8 cellular contexts compared by ENCODE assay signal in the genomic region with DNA sequence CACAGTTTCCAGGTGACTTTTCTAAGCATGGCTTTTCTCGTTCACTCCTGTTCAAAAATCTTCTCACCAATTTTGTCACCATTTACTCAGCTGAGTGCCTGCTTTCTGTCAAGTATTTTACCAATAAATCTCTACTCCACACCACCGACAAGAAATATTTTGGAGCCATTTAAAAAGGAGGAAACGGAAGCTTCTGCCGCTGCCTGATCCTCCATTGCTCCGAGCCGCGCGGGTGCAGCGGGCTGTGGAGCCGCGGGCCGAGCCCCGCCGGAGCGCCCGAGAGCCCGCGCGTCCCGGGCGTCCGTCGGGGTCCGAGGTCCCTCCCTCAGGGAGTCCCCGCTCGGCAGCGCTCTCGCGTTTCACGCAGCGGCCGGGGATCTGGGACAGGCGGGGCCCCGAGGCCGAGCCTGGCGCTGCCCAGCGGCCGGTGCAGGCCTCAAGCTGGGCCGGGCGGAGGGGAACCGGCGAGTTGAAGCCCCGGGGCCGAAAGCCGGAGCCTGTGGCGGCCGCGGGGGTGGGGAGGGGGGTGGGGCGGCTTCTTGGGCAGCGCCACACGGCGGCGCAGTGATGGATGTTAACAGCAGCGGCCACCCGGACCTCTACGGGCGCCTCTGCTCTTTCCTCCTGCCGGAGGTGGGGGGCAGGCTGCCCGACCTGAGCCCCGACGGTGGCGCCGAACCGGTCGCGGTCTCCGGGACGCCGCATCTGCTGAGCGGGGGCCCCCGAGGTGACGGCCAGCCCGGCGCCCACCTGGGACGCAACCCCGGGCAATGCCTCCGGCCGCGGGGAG. TPM values are rescaled to one million over a fixed set of nuclear protein-coding genes. Genes with fewer than 3 reads are reported as not detected.
DNase-seq lines count a peak whose midpoint lies in the region; ATAC-seq and TF ChIP-seq lines count a peak whose summit lies in the region.

No MANE protein-coding gene starts in this region.

- H3K4me1 ChIP-seq in neutrophil (ENCODE audit: control insufficient read depth in 1 of 2, insufficient read depth in 1 of 2, low read depth in 1 of 2, low read length in 1 of 2) = peaks cover 24 to 25% of the 10 kb centered on the region in 2 experiments

- peaks cover 19% of the 10 kb centered on the region for H3K4me1 Mint-ChIP-seq in activated naive CD8-positive, alpha-beta T cell treated with anti-CD3 and anti-CD28 coated beads, Interleukin-2, amount 10 ng/mL, durations not matched to agents 7 days and 5 days
- H3K4me1 Mint-ChIP-seq in glutamatergic neuron (ENCODE audit: low read depth, unreplicated experiment) = peaks cover 6% of the 10 kb centered on the region

- POLR2A ChIA-PET in RWPE1 (lab: Yijun Ruan, JAX; ENCODE audit: low non-redundant PET) = interaction anchor here (0.5 kb wide), 1 partner anchor 182 kb away, joined by 3 read pairs; no protein-coding TSS in a partner anchor
- POLR2A ChIA-PET in activated naive CD8-positive, alpha-beta T cell treated with anti-CD3 and anti-CD28 coated beads, Interleukin-2, amount 10 ng/mL, durations not matched to agents 7 days and 5 days (lab: Charles Lee) = interaction anchor here (0.7 kb wide), 1 partner anchor 275 kb away, joined by 4 read pairs; no protein-coding TSS in a partner anchor

- peak; percentile 61 for DNase-seq in ELF-1 (ENCODE audit: low read depth, low spot score)
- peak; percentile 54 for DNase-seq in RWPE1 (ENCODE audit: low spot score)
- DNase-seq in activated naive CD8-positive, alpha-beta T cell treated with anti-CD3 and anti-CD28 coated beads, Interleukin-2, amount 10 ng/mL, durations not matched to agents 7 days and 5 days = peak; percentile 64
- DNase-seq in glutamatergic neuron = peak; percentile 69
- DNase-seq in amniotic stem cell (lab: John Stamatoyannopoulos, UW) = no peak
- no peak for DNase-seq in SKM-1 treated with dmso at 0.1 percent for 144 hours (lab: John Stamatoyannopoulos, UW; ENCODE audit: unreplicated experiment)

- TF ChIP-seq CTCF in RWPE1 (conservative IDR thresholded peaks at IDR 0.05; ENCODE audit: low read depth) (peak; percentile 28), glutamatergic neuron (IDR thresholded peaks at IDR 0.05; ENCODE audit: partially characterized antibody, unreplicated experiment) (no peak), neutrophil (IDR thresholded peaks at IDR 0.05) (peak; percentile 58)

- CTCF ChIA-PET in RWPE1 (lab: Yijun Ruan, JAX) = interaction anchor here (0.6 to 0.8 kb wide), 3 partner anchors 217 to 1292 kb away, joined by 3 read pairs; no protein-coding TSS in a partner anchor

- peaks cover 21% of the 10 kb centered on the region for H3K27me3 ChIP-seq in neutrophil

- peak overlapping the region; percentile 26 for H3K27ac Mint-ChIP-seq in activated naive CD8-positive, alpha-beta T cell treated with anti-CD3 and anti-CD28 coated beads, Interleukin-2, amount 10 ng/mL, durations not matched to agents 7 days and 5 days
- peak overlapping the region; percentile 75 for H3K27ac Mint-ChIP-seq in glutamatergic neuron (ENCODE audit: unreplicated experiment)

- no peaks in the 10 kb centered on the region for H3K9me3 ChIP-seq in neutrophil

- H3K4me3 Mint-ChIP-seq in activated naive CD8-positive, alpha-beta T cell treated with anti-CD3 and anti-CD28 coated beads, Interleukin-2, amount 10 ng/mL, durations not matched to agents 7 days and 5 days = peak overlapping the region; percentile 82
- peak overlapping the region; percentile 94 for H3K4me3 Mint-ChIP-seq in glutamatergic neuron (ENCODE audit: unreplicated experiment)

- H3K36me3 Mint-ChIP-seq in activated naive CD8-positive, alpha-beta T cell treated with anti-CD3 and anti-CD28 coated beads, Interleukin-2, amount 10 ng/mL, durations not matched to agents 7 days and 5 days = no peaks in the 10 kb centered on the region
- H3K36me3 Mint-ChIP-seq in glutamatergic neuron (ENCODE audit: unreplicated experiment) = peaks cover 5% of the 10 kb centered on the region

- no peaks in the 10 kb centered on the region for H3K36me3 ChIP-seq in neutrophil

- peak; percentile 14 for ATAC-seq in HG03066 (IDR thresholded peaks at IDR 0.05; ENCODE audit: low read depth, unreplicated experiment)
- peak; percentile 19 for ATAC-seq in activated naive CD8-positive, alpha-beta T cell treated with anti-CD3 and anti-CD28 coated beads, Interleukin-2, amount 10 ng/mL, durations not matched to agents 7 days and 5 days (ENCODE audit: low read depth)

- H3K27ac ChIP-seq in RWPE1 (peak overlapping the region; percentile 84), neutrophil (peak overlapping the region; percentile 93)

- peaks cover 34% of the 10 kb centered on the region for H3K27me3 Mint-ChIP-seq in activated naive CD8-positive, alpha-beta T cell treated with anti-CD3 and anti-CD28 coated beads, Interleukin-2, amount 10 ng/mL, durations not matched to agents 7 days and 5 days
- peaks cover 8% of the 10 kb centered on the region for H3K27me3 Mint-ChIP-seq in glutamatergic neuron (ENCODE audit: unreplicated experiment)

- H3K9me3 Mint-ChIP-seq in activated naive CD8-positive, alpha-beta T cell treated with anti-CD3 and anti-CD28 coated beads, Interleukin-2, amount 10 ng/mL, durations not matched to agents 7 days and 5 days = no peaks in the 10 kb centered on the region
- H3K9me3 Mint-ChIP-seq in glutamatergic neuron (ENCODE audit: unreplicated experiment) = peaks cover 5% of the 10 kb centered on the region

- H3K4me3 ChIP-seq in neutrophil (ENCODE audit: low read depth in 1 of 2, low read length in 1 of 2) = peak overlapping the region; percentile 77 to 79

RNA-seq across cellular contexts. Expression of a gene that starts 1.1 kb away (rescaled TPM):
- 10 to 100 TPM; 13.9 to 17.6 TPM for total RNA-seq in activated naive CD8-positive, alpha-beta T cell treated with anti-CD3 and anti-CD28 coated beads, Interleukin-2, amount 10 ng/mL, durations not matched to agents 7 days and 5 days
- total RNA-seq in glutamatergic neuron (ENCODE audit: unreplicated experiment) = 3.0 TPM

RNA-seq across cellular contexts. Expression of a gene that starts 43.1 kb away (rescaled TPM):
- 1 to 10 TPM; 5.1 to 6.8 TPM for total RNA-seq in activated naive CD8-positive, alpha-beta T cell treated with anti-CD3 and anti-CD28 coated beads, Interleukin-2, amount 10 ng/mL, durations not matched to agents 7 days and 5 days
- 26.8 TPM for total RNA-seq in glutamatergic neuron (ENCODE audit: unreplicated experiment)

RNA-seq across cellular contexts. Expression of a gene that starts 49.2 kb away (rescaled TPM):
- total RNA-seq in activated naive CD8-positive, alpha-beta T cell treated with anti-CD3 and anti-CD28 coated beads, Interleukin-2, amount 10 ng/mL, durations not matched to agents 7 days and 5 days = not detected
- not detected for total RNA-seq in glutamatergic neuron (ENCODE audit: unreplicated experiment)

Comparison
In these comparisons a context has a peak if more than half of its experiments do, and no peak if none do; other contexts are left out.
1. DNase-seq: peak in ELF-1 (single experiment), RWPE1 (single experiment), activated naive CD8-positive, alpha-beta T cell treated with anti-CD3 and anti-CD28 coated beads, Interleukin-2, amount 10 ng/mL, durations not matched to agents 7 days and 5 days (single experiment) and glutamatergic neuron (single experiment); none in amniotic stem cell (single experiment) and SKM-1 treated with dmso at 0.1 percent for 144 hours (single experiment).